Comparison of ENCODE assay signal across 8 cellular contexts in the genomic region with DNA sequence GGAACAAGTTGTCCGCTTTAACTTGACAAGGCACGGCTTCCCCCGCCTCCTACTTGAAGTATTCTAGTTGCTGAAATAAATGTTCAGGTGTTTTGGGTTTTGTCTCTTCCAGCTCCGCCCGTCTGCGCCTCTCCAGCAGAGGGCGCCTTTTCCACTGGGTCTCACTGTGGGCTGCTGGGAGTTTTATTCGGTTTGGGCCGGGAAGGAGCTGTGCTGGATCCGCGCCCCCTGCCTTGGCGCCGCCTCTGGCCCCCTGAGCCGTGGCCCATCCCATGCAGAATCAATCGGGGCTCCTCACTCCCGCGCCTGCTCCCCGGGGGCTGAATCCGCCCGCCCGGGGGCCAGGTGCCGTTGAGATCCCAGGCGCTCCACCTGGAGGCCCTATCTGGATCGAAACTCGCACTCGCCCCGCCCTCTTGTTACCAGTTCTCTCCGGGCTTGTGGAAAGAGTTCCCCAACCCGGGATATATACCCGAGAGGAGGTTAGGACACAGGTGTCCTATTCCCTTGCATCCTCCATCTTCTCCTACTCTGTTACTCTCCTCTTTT. TPM values are rescaled to one million over a fixed set of nuclear protein-coding genes. Genes with fewer than 3 reads are reported as not detected.
DNase-seq lines count a peak whose midpoint lies in the region; ATAC-seq, FAIRE-seq and TF ChIP-seq lines count a peak whose summit lies in the region.

No MANE protein-coding gene starts in this region.

- intact Hi-C loops in right cardiac atrium (cut with DNase I): no loop called here

- no peaks in the 10 kb centered on the region for H3K27me3 ChIP-seq in right cardiac atrium (ENCODE audit: control insufficient read depth, insufficient read depth)
- H3K27me3 ChIP-seq in small intestine (ENCODE audit: control insufficient read depth in 2 of 2, insufficient read depth in 2 of 2, low read length in 2 of 2): no peaks in the 10 kb centered on the region

- H3K9me3 Mint-ChIP-seq in activated naive CD8-positive, alpha-beta T cell treated with anti-CD3 and anti-CD28 coated beads, Interleukin-2, amount 10 ng/mL, durations not matched to agents 7 days and 5 days: no peaks in the 10 kb centered on the region

- no peak overlapping the region for H3K27ac Mint-ChIP-seq in activated naive CD8-positive, alpha-beta T cell treated with anti-CD3 and anti-CD28 coated beads, Interleukin-2, amount 10 ng/mL, durations not matched to agents 7 days and 5 days

- DNase-seq in AG09309 (ENCODE audit: low read depth) (no peak), HT-29 (ENCODE audit: low spot score) (peak; percentile 93), SKM-1 (lab: John Stamatoyannopoulos, UW; ENCODE audit: unreplicated experiment) (peak; percentile 34), right cardiac atrium (peak; percentile 40 to 77 (median 65)), small intestine (peak; percentile 75)
- peak; percentile 76 for DNase-seq in activated naive CD8-positive, alpha-beta T cell treated with anti-CD3 and anti-CD28 coated beads, Interleukin-2, amount 10 ng/mL, durations not matched to agents 7 days and 5 days

- peak; percentile 87 for ATAC-seq in GM18909 (IDR thresholded peaks at IDR 0.05; ENCODE audit: poor library complexity, unreplicated experiment)
- ATAC-seq in activated naive CD8-positive, alpha-beta T cell treated with anti-CD3 and anti-CD28 coated beads, Interleukin-2, amount 10 ng/mL, durations not matched to agents 7 days and 5 days (ENCODE audit: low read depth): peak; percentile 93
- no peak for ATAC-seq in right cardiac atrium
- ATAC-seq in GM18870 (IDR thresholded peaks at IDR 0.05; ENCODE audit: unreplicated experiment): no peak

- peak overlapping the region; percentile 49 for H3K4me3 ChIP-seq in AG09309 (ENCODE audit: control insufficient read depth, low read depth, low read length)
- peak overlapping the region; percentile 65 for H3K4me3 ChIP-seq in right cardiac atrium (ENCODE audit: low read length)
- peak overlapping the region in 1 of 2 donors; percentile 67 for H3K4me3 ChIP-seq in small intestine (ENCODE audit: low read depth in 1 of 2, low read length in 2 of 2)

- POLR2A ChIA-PET in activated naive CD8-positive, alpha-beta T cell treated with anti-CD3 and anti-CD28 coated beads, Interleukin-2, amount 10 ng/mL, durations not matched to agents 7 days and 5 days (lab: Charles Lee): no interaction called here

- peak; percentile 73 for TF ChIP-seq CTCF in AG09309 (IDR thresholded peaks at IDR 0.05; ENCODE audit: control insufficient read depth, insufficient read depth, low read depth, low read length, missing control alignments)

- peak overlapping the region; percentile 78 for H3K4me3 Mint-ChIP-seq in activated naive CD8-positive, alpha-beta T cell treated with anti-CD3 and anti-CD28 coated beads, Interleukin-2, amount 10 ng/mL, durations not matched to agents 7 days and 5 days

- 27% methylated on average over 30 of the region's 30 CpGs for WGBS in right cardiac atrium
- 2 to 26% (median 7%) methylated on average over 30 of the region's 30 CpGs for WGBS in small intestine, 3 donors

- no peak for FAIRE-seq in small intestine (lab: Jason Lieb, UNC)

- H3K4me1 ChIP-seq in right cardiac atrium (ENCODE audit: control insufficient read depth, insufficient read depth, low read length): no peaks in the 10 kb centered on the region
- H3K4me1 ChIP-seq in small intestine (ENCODE audit: control insufficient read depth in 2 of 2, insufficient read depth in 1 of 2, low read depth in 1 of 2, low read length in 1 of 2): no peaks in the 10 kb centered on the region

- H3K4me1 Mint-ChIP-seq in activated naive CD8-positive, alpha-beta T cell treated with anti-CD3 and anti-CD28 coated beads, Interleukin-2, amount 10 ng/mL, durations not matched to agents 7 days and 5 days: peaks cover 3% of the 10 kb centered on the region

- peaks cover 25% of the 10 kb centered on the region for H3K27me3 Mint-ChIP-seq in activated naive CD8-positive, alpha-beta T cell treated with anti-CD3 and anti-CD28 coated beads, Interleukin-2, amount 10 ng/mL, durations not matched to agents 7 days and 5 days

- H3K27ac ChIP-seq in right cardiac atrium (ENCODE audit: low read length) (no peak overlapping the region), small intestine (ENCODE audit: low read depth in 1 of 2, low read length in 1 of 2) (no peak overlapping the region)

- no peaks in the 10 kb centered on the region for H3K36me3 Mint-ChIP-seq in activated naive CD8-positive, alpha-beta T cell treated with anti-CD3 and anti-CD28 coated beads, Interleukin-2, amount 10 ng/mL, durations not matched to agents 7 days and 5 days

- no peaks in the 10 kb centered on the region for H3K9me3 ChIP-seq in right cardiac atrium (ENCODE audit: control insufficient read depth, low read length)
- H3K9me3 ChIP-seq in small intestine (ENCODE audit: control insufficient read depth, low read depth): no peaks in the 10 kb centered on the region

- H3K36me3 ChIP-seq in small intestine (ENCODE audit: control insufficient read depth in 2 of 2, insufficient read depth in 2 of 2, low read length in 2 of 2): no peaks in the 10 kb centered on the region

RNA-seq across cellular contexts. Expression of a gene that starts 51.0 kb away (rescaled TPM):
- total RNA-seq in HT-29 (2014; rRNA removed; shearing (Covaris generic)): 0.37 and 0.76 TPM in 2 replicates
- not detected for total RNA-seq in activated naive CD8-positive, alpha-beta T cell treated with anti-CD3 and anti-CD28 coated beads, Interleukin-2, amount 10 ng/mL, durations not matched to agents 7 days and 5 days
- 10 to 100 TPM in 3 of 4 donors, 1 to 10 TPM in 1; 10.0 to 25.4 (median 12.9) TPM for total RNA-seq in right cardiac atrium
- polyA plus RNA-seq in right cardiac atrium (7.9 TPM), small intestine (10 to 100 TPM in 1 of 3 donors, 1 to 10 TPM in 1, under 1 TPM in 1; 0.45 to 10.8 (median 6.9) TPM)

Comparison
In these comparisons a context has a peak if more than half of its experiments do, and no peak if none do; other contexts are left out.
1. ATAC-seq: peak in GM18909 (single experiment) and activated naive CD8-positive, alpha-beta T cell treated with anti-CD3 and anti-CD28 coated beads, Interleukin-2, amount 10 ng/mL, durations not matched to agents 7 days and 5 days (single experiment); none in right cardiac atrium (0 of 2) and GM18870 (single experiment).